18 cellular contexts compared by ENCODE assay signal in the genomic region with DNA sequence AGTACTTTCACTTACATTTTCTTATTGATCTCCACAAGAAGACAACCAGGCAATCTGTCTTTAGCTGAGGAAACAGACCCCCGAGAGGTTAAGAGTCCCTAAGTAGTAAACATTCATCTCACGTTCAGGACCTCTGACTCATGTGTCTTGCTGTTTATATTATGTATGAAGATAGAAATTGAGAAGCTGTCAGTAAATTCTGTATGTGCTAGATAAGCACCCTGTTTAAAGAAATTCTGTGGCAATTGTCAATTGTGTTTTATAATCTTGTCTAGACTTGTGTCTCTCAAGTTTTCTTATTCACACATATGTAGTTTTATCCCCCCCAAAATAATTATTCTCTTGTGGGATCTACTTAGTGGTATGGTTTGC. TPM values are rescaled to one million over a fixed set of nuclear protein-coding genes. Genes with fewer than 3 reads are reported as not detected.
A peak's percentile ranks its signal among the peaks of the same experiment; 100 is the strongest.
DNase-seq lines count a peak whose midpoint lies in the region; ATAC-seq and TF ChIP-seq lines count a peak whose summit lies in the region.
"Had no signal": no experiment of that assay in that cellular context is flagged by ENCODE, and none has a peak within 500 bp of the region (broad histone marks: within the 10 kb centered on the region; RNA-seq: fewer than 3 reads in every experiment).

No MANE protein-coding gene starts in this region.

- ATAC-seq in SK-N-SH treated with all-trans-retinoic acid at 6 μM for 48 hours (0 out of 3 replicates have a peak, but pooled peaks have one; percentile 26), Right ventricle myocardium superior (ENCODE audit: poor library complexity) (no peak)
- ATAC-seq in stimulated activated memory B cell treated with anti-CD40 and anti-IgM and Interleukin-4, amounts not matched to agents 10 μg/mL and 1 μg/mL and 100 μg/mL, for 72 hours = no peak
- ATAC-seq: effector memory CD8-positive, alpha-beta T cell; naive thymus-derived CD8-positive, alpha-beta T cell had no signal

- H3K4me3 ChIP-seq in fibroblast of lung (replicated peaks in 1 of 4; ENCODE audit: control extremely low read depth in 1 of 4, insufficient read depth in 1 of 4, low read depth in 3 of 4, low read length in 4 of 4) = no peak overlapping the region
- H3K4me3 ChIP-seq: tibial artery had no signal

- no peaks in the 10 kb centered on the region for H3K27me3 ChIP-seq in fibroblast of lung (ENCODE audit: control insufficient read depth, insufficient read depth, low read length)
- H3K27me3 ChIP-seq: tibial artery had no signal

- no peak overlapping the region; the same call in 1 of the 2 replicates for H3K27ac Mint-ChIP-seq in HFFc6
- H3K27ac Mint-ChIP-seq in stimulated activated memory B cell treated with anti-CD40 and anti-IgM and Interleukin-4, amounts not matched to agents 10 μg/mL and 1 μg/mL and 100 μg/mL, for 72 hours = peak overlapping the region; percentile 75
- H3K27ac Mint-ChIP-seq: effector memory CD8-positive, alpha-beta T cell had no signal

- no peak overlapping the region for H3K27ac ChIP-seq in fibroblast of lung (ENCODE audit: insufficient read depth, low read length)
- H3K27ac ChIP-seq: tibial artery had no signal

- peaks cover 10% of the 10 kb centered on the region for H3K4me1 ChIP-seq in fibroblast of lung (ENCODE audit: control insufficient read depth, extremely low read depth, insufficient read depth, low read length)

- 0 out of 2 replicates have a peak, but pooled peaks cover 4% of the 10 kb centered on the region for H3K36me3 Mint-ChIP-seq in HFFc6 (ENCODE audit: low read depth)
- H3K36me3 Mint-ChIP-seq in stimulated activated memory B cell treated with anti-CD40 and anti-IgM and Interleukin-4, amounts not matched to agents 10 μg/mL and 1 μg/mL and 100 μg/mL, for 72 hours = peaks cover 19% of the 10 kb centered on the region

- H3K79me2 ChIP-seq in fibroblast of lung (ENCODE audit: control insufficient read depth, insufficient read depth, low read length) = no peaks in the 10 kb centered on the region

- TF ChIP-seq CTCF in HFFc6 (IDR thresholded peaks at IDR 0.05) = no peak
- TF ChIP-seq CTCF in fibroblast of lung (conservative IDR thresholded peaks at IDR 0.05 in 1 of 2, IDR thresholded peaks at IDR 0.05 in 1 of 2; ENCODE audit: low read depth in 1 of 2, low read length in 2 of 2) = no peak

- intact Hi-C loops in Right ventricle myocardium superior (cut with DNase I) = no loop called here

- H3K36me3 ChIP-seq in fibroblast of lung (ENCODE audit: control insufficient read depth, insufficient read depth, low read length) = no peaks in the 10 kb centered on the region

- H3K27me3 Mint-ChIP-seq in HFFc6 (ENCODE audit: insufficient read depth) = peaks cover 7% of the 10 kb centered on the region
- H3K27me3 Mint-ChIP-seq in stimulated activated memory B cell treated with anti-CD40 and anti-IgM and Interleukin-4, amounts not matched to agents 10 μg/mL and 1 μg/mL and 100 μg/mL, for 72 hours = no peaks in the 10 kb centered on the region
- H3K27me3 Mint-ChIP-seq: effector memory CD8-positive, alpha-beta T cell; naive thymus-derived CD8-positive, alpha-beta T cell had no signal

- peak overlapping the region; percentile 22; the same call in 1 of the 2 replicates for H3K4me3 Mint-ChIP-seq in HFFc6
- no peak overlapping the region for H3K4me3 Mint-ChIP-seq in stimulated activated memory B cell treated with anti-CD40 and anti-IgM and Interleukin-4, amounts not matched to agents 10 μg/mL and 1 μg/mL and 100 μg/mL, for 72 hours
- H3K4me3 Mint-ChIP-seq: effector memory CD8-positive, alpha-beta T cell had no signal

- H3K4me2 ChIP-seq in fibroblast of lung (ENCODE audit: extremely low read depth, insufficient read depth, low read length) = peak overlapping the region; percentile 38

- peaks cover 30% of the 10 kb centered on the region for H3K4me1 Mint-ChIP-seq in HFFc6 (ENCODE audit: low read depth)
- H3K4me1 Mint-ChIP-seq in stimulated activated memory B cell treated with anti-CD40 and anti-IgM and Interleukin-4, amounts not matched to agents 10 μg/mL and 1 μg/mL and 100 μg/mL, for 72 hours = peaks cover 64% of the 10 kb centered on the region

- no peaks in the 10 kb centered on the region for H4K20me1 ChIP-seq in fibroblast of lung (ENCODE audit: control insufficient read depth, extremely low read depth, insufficient read depth, low read length)

- no peaks in the 10 kb centered on the region for H3K9me3 ChIP-seq in fibroblast of lung (ENCODE audit: control insufficient read depth, insufficient read depth, low read depth, low read length)
- H3K9me3 ChIP-seq: tibial artery had no signal

- no peak overlapping the region for H2AFZ ChIP-seq in fibroblast of lung (ENCODE audit: low read length)

- H3K9ac ChIP-seq in fibroblast of lung (ENCODE audit: insufficient read depth, low read length) = no peak overlapping the region
- H3K9ac ChIP-seq: KMS-11 had no signal

- no peak for DNase-seq in HFFc6
- DNase-seq in fibroblast of lung (ENCODE audit: low read depth in 2 of 2) = peak; percentile 33 to 42
- DNase-seq in Right ventricle myocardium superior = no peak
- DNase-seq in activated T-cell treated with anti-CD3 and anti-CD28 coated beads, Interleukin-2, amount 50 U/mL, for 1 hour = no peak
- DNase-seq in T-helper 9 cell = no peak
- DNase-seq: activated CD4-positive, alpha-beta T cell treated with anti-CD3 and anti-CD28 coated beads for 48 hours; activated CD8-positive, alpha-beta memory T cell treated with anti-CD3 and anti-CD28 coated beads, Interleukin-2, amount 50 U/mL, for 48 hours; activated naive CD4-positive, alpha-beta T cell treated with Interleukin-2 at 50 U/mL for 16 hours; DMS79 treated with DMSO at 0.1 percent for 48 hours; effector memory CD8-positive, alpha-beta T cell; foreskin melanocyte; naive thymus-derived CD8-positive, alpha-beta T cell; NCI-H146; T1000; tibial artery had no signal

- H3K9me3 Mint-ChIP-seq in HFFc6 = no peaks in the 10 kb centered on the region
- H3K9me3 Mint-ChIP-seq in stimulated activated memory B cell treated with anti-CD40 and anti-IgM and Interleukin-4, amounts not matched to agents 10 μg/mL and 1 μg/mL and 100 μg/mL, for 72 hours = no peaks in the 10 kb centered on the region
- H3K9me3 Mint-ChIP-seq: effector memory CD8-positive, alpha-beta T cell; naive thymus-derived CD8-positive, alpha-beta T cell had no signal

TF ChIP-seq in SK-N-SH treated with all-trans-retinoic acid at 6 μM for 48 hours, 23 proteins besides CTCF, POLR2A, EP300 and RAD21:
- no peak for TF ChIP-seq BACH2 (CRISPR knock-in tag; IDR thresholded peaks at IDR 0.05; ENCODE audit: borderline replicate concordance)
- TF ChIP-seq, protein P1, sequence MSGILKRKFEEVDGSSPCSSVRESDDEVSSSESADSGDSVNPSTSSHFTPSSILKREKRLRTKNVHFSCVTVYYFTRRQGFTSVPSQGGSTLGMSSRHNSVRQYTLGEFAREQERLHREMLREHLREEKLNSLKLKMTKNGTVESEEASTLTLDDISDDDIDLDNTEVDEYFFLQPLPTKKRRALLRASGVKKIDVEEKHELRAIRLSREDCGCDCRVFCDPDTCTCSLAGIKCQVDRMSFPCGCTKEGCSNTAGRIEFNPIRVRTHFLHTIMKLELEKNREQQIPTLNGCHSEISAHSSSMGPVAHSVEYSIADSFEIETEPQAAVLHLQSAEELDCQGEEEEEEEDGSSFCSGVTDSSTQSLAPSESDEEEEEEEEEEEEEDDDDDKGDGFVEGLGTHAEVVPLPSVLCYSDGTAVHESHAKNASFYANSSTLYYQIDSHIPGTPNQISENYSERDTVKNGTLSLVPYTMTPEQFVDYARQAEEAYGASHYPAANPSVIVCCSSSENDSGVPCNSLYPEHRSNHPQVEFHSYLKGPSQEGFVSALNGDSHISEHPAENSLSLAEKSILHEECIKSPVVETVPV (CRISPR knock-in tag; IDR thresholded peaks at IDR 0.05) = no peak
- TF ChIP-seq ZFP30 (CRISPR knock-in tag; IDR thresholded peaks at IDR 0.05) = no peak
- TF ChIP-seq CSDC2 (CRISPR knock-in tag; IDR thresholded peaks at IDR 0.05) = no peak
- TF ChIP-seq, protein P2, sequence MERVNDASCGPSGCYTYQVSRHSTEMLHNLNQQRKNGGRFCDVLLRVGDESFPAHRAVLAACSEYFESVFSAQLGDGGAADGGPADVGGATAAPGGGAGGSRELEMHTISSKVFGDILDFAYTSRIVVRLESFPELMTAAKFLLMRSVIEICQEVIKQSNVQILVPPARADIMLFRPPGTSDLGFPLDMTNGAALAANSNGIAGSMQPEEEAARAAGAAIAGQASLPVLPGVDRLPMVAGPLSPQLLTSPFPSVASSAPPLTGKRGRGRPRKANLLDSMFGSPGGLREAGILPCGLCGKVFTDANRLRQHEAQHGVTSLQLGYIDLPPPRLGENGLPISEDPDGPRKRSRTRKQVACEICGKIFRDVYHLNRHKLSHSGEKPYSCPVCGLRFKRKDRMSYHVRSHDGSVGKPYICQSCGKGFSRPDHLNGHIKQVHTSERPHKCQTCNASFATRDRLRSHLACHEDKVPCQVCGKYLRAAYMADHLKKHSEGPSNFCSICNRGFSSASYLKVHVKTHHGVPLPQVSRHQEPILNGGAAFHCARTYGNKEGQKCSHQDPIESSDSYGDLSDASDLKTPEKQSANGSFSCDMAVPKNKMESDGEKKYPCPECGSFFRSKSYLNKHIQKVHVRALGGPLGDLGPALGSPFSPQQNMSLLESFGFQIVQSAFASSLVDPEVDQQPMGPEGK (CRISPR knock-in tag; IDR thresholded peaks at IDR 0.05; ENCODE audit: borderline replicate concordance) = no peak
- TF ChIP-seq ISL1 (CRISPR knock-in tag; IDR thresholded peaks at IDR 0.05) = no peak
- TF ChIP-seq ZNF70 (CRISPR knock-in tag; IDR thresholded peaks at IDR 0.05) = no peak
- TF ChIP-seq SNAI2 (CRISPR knock-in tag; IDR thresholded peaks at IDR 0.05) = no peak
- no peak for TF ChIP-seq ZNF565 (CRISPR knock-in tag; conservative IDR thresholded peaks at IDR 0.05; ENCODE audit: low read depth)
TF ChIP-seq in SK-N-SH treated with all-trans-retinoic acid at 6 μM for 48 hours: peak in this region for 0.

RNA-seq across cellular contexts. Expression of gene ADK, which starts 14.5 kb away (rescaled TPM):
- total RNA-seq in HFFc6 (2021; fragmentation: NEBNext Ultra II Directional; extraction: Animal tissue kit (Norgen Biotek cat#: 25700)) = 10 to 100 TPM; 74.1 to 97.6 (median 86.0) TPM
- 18.2 and 25.3 TPM in 2 replicates for total RNA-seq in fibroblast of lung
- polyA plus RNA-seq in fibroblast of lung = 44.2 and 47.8 TPM in 2 replicates
- polyA plus RNA-seq in fibroblast of lung (2012) = 36.5 and 41.9 TPM in 2 replicates
- polyA minus RNA-seq in fibroblast of lung (ENCODE audit: low replicate concordance) = 5.7 and 6.2 TPM in 2 replicates
- 40.6 TPM for total RNA-seq in Right ventricle myocardium superior

RNA-seq across cellular contexts. Expression of gene AP3M1, which starts 14.9 kb away (rescaled TPM):
- 10 to 100 TPM; 41.4 to 51.5 (median 47.0) TPM for total RNA-seq in HFFc6 (2021; fragmentation: NEBNext Ultra II Directional; extraction: Animal tissue kit (Norgen Biotek cat#: 25700))
- total RNA-seq in fibroblast of lung = 21.8 and 28.4 TPM in 2 replicates
- polyA plus RNA-seq in fibroblast of lung = 46.1 and 55.3 TPM in 2 replicates
- polyA plus RNA-seq in fibroblast of lung (2012) = 27.4 and 29.1 TPM in 2 replicates
- polyA minus RNA-seq in fibroblast of lung (ENCODE audit: low replicate concordance) = 15.3 and 15.7 TPM in 2 replicates
- 27.6 TPM for total RNA-seq in Right ventricle myocardium superior

Comparison
In these comparisons a context has a peak if more than half of its experiments do, and no peak if none do; other contexts are left out.
1. DNase-seq: peak in fibroblast of lung (2 of 2); none in HFFc6 (single experiment), Right ventricle myocardium superior (single experiment), activated T-cell treated with anti-CD3 and anti-CD28 coated beads, Interleukin-2, amount 50 U/mL, for 1 hour (single experiment) and T-helper 9 cell (single experiment).